1 cellular context compared by ENCODE assay signal in the genomic region with DNA sequence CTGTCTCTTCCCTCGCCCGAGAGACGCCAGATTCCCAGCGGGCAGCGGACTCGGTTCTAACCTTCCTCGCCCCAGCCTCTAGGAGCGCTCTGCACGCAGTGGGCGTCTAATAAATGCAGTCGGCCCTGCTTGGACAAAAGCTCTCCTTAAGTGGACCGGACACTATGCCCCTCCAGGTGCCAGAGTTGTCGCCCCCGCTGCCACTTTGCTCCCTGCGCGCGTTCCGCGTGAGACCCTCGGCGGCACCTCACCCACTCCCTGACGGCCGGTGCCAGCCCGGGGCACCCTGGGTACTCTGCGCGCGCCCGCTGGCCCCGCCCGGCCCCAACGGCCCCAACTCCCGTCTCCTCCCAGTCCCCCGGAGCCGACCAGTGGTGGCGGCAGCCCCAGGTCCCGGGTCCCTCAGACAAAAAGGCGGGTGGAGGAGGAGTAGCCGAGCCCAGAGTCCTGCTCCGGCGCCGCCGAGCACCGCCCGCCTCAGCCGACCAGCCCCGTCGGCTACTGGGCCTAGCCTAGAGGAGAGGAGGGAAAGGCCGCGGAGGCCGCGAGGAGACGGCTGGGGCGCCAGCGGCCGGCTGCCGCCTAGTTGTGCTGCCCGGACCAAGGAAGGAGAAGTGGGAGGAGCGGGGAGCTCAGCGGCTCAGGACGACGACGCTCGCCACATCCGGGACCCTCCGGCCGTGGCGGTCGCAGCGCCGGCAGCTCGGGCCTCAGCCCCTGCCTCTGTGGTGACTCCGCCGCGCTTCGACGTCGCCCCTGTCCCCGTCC.
TF ChIP-seq lines count a peak whose summit lies in the region.

No MANE protein-coding gene starts in this region.

TF ChIP-seq in HEK293, 187 proteins besides CTCF, POLR2A, EP300 and RAD21 (continued from another document and continues in another):
- TF ChIP-seq PRDM6 (tag by site-specific recombination; IDR thresholded peaks at IDR 0.05), result no peak
- TF ChIP-seq ZNF175 (tag by site-specific recombination; IDR thresholded peaks at IDR 0.05), result no peak
- no peak for TF ChIP-seq ZNF19 (tag by site-specific recombination; IDR thresholded peaks at IDR 0.05; ENCODE audit: low read depth)
- TF ChIP-seq ZNF558 (tag by site-specific recombination; IDR thresholded peaks at IDR 0.05), result no peak
- no peak for TF ChIP-seq ZNF132 (tag by site-specific recombination; IDR thresholded peaks at IDR 0.05; ENCODE audit: borderline replicate concordance)
- TF ChIP-seq ZBTB7A (tag by site-specific recombination; IDR thresholded peaks at IDR 0.05; ENCODE audit: low read depth), result peak; percentile 69
- peak; percentile 29; the same call in 1 of the 2 replicates for TF ChIP-seq MZF1 (tag by site-specific recombination; IDR thresholded peaks at IDR 0.05; ENCODE audit: borderline replicate concordance)
- peak; percentile 7 for TF ChIP-seq ZSCAN30 (tag by site-specific recombination; IDR thresholded peaks at IDR 0.05)
- TF ChIP-seq GLIS2 (tag by site-specific recombination; IDR thresholded peaks at IDR 0.05), result peak; percentile 88
- no peak for TF ChIP-seq ZNF514 (tag by site-specific recombination; IDR thresholded peaks at IDR 0.05)
- TF ChIP-seq, protein P1, sequence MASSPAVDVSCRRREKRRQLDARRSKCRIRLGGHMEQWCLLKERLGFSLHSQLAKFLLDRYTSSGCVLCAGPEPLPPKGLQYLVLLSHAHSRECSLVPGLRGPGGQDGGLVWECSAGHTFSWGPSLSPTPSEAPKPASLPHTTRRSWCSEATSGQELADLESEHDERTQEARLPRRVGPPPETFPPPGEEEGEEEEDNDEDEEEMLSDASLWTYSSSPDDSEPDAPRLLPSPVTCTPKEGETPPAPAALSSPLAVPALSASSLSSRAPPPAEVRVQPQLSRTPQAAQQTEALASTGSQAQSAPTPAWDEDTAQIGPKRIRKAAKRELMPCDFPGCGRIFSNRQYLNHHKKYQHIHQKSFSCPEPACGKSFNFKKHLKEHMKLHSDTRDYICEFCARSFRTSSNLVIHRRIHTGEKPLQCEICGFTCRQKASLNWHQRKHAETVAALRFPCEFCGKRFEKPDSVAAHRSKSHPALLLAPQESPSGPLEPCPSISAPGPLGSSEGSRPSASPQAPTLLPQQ (tag by site-specific recombination; IDR thresholded peaks at IDR 0.05), result peak; percentile 63; the same call in 1 of the 2 replicates
- no peak for TF ChIP-seq ZNF555 (tag by site-specific recombination; conservative IDR thresholded peaks at IDR 0.05)
- TF ChIP-seq ZNF571 (tag by site-specific recombination; IDR thresholded peaks at IDR 0.05), result no peak
- TF ChIP-seq ZNF76 (tag by site-specific recombination; IDR thresholded peaks at IDR 0.05; ENCODE audit: borderline replicate concordance, low read depth), result peak; percentile 94
- no peak for TF ChIP-seq ZNF830 (tag by site-specific recombination; IDR thresholded peaks at IDR 0.05; ENCODE audit: low read depth)
- 0 out of 2 replicates have a peak, but pooled peaks have one; percentile 29 for TF ChIP-seq TRIM28 (IDR thresholded peaks at IDR 0.05; ENCODE audit: borderline replicate concordance, low read length)
- TF ChIP-seq ZNF623 (tag by site-specific recombination; IDR thresholded peaks at IDR 0.05), result no peak
- TF ChIP-seq ZFP3 (tag by site-specific recombination; IDR thresholded peaks at IDR 0.05; ENCODE audit: low read depth), result no peak; the same call in 1 of the 2 replicates
- TF ChIP-seq ZFP37 (tag by site-specific recombination; IDR thresholded peaks at IDR 0.05), result peak; percentile 95
- TF ChIP-seq GLIS1 (tag by site-specific recombination; IDR thresholded peaks at IDR 0.05), result peak; percentile 76
- peak; percentile 82 for TF ChIP-seq IKZF3 (tag by site-specific recombination; IDR thresholded peaks at IDR 0.05)
- TF ChIP-seq ZNF24 (tag by site-specific recombination; IDR thresholded peaks at IDR 0.05), result peak; percentile 26; the same call in 1 of the 2 replicates
- TF ChIP-seq HOXD13 (CRISPR knock-in tag; IDR thresholded peaks at IDR 0.05; ENCODE audit: borderline replicate concordance), result no peak
- peak; percentile 67 for TF ChIP-seq KLF16 (tag by site-specific recombination; IDR thresholded peaks at IDR 0.05)
- TF ChIP-seq, protein P2, sequence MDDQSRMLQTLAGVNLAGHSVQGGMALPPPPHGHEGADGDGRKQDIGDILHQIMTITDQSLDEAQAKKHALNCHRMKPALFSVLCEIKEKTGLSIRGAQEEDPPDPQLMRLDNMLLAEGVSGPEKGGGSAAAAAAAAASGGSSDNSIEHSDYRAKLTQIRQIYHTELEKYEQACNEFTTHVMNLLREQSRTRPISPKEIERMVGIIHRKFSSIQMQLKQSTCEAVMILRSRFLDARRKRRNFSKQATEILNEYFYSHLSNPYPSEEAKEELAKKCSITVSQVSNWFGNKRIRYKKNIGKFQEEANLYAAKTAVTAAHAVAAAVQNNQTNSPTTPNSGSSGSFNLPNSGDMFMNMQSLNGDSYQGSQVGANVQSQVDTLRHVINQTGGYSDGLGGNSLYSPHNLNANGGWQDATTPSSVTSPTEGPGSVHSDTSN (CRISPR knock-in tag; IDR thresholded peaks at IDR 0.05), result peak; percentile 62; the same call in 1 of the 2 replicates
- no peak for TF ChIP-seq ZNF174 (tag by site-specific recombination; IDR thresholded peaks at IDR 0.05)
- TF ChIP-seq YY1 (tag by site-specific recombination; IDR thresholded peaks at IDR 0.05), result peak; percentile 20; the same call in 1 of the 2 replicates
- peak; percentile 77 for TF ChIP-seq ZXDB (tag by site-specific recombination; IDR thresholded peaks at IDR 0.05)
- TF ChIP-seq GFI1B (tag by site-specific recombination; IDR thresholded peaks at IDR 0.05), result peak; percentile 5; the same call in 1 of the 2 replicates
- peak; percentile 60; the same call in 1 of the 2 replicates for TF ChIP-seq ZNF146 (tag by site-specific recombination; IDR thresholded peaks at IDR 0.05)
- 0 out of 2 replicates have a peak, but pooled peaks have one; percentile 4 for TF ChIP-seq FEZF1 (tag by site-specific recombination; IDR thresholded peaks at IDR 0.05)
- TF ChIP-seq ZIC2 (tag by site-specific recombination; IDR thresholded peaks at IDR 0.05), result no peak
- TF ChIP-seq ZNF629 (tag by site-specific recombination; IDR thresholded peaks at IDR 0.05), result peak; percentile 78
- TF ChIP-seq ZBTB21 (tag by site-specific recombination; IDR thresholded peaks at IDR 0.05), result 0 out of 2 replicates have a peak, but pooled peaks have one; percentile 21
- TF ChIP-seq, protein P3, sequence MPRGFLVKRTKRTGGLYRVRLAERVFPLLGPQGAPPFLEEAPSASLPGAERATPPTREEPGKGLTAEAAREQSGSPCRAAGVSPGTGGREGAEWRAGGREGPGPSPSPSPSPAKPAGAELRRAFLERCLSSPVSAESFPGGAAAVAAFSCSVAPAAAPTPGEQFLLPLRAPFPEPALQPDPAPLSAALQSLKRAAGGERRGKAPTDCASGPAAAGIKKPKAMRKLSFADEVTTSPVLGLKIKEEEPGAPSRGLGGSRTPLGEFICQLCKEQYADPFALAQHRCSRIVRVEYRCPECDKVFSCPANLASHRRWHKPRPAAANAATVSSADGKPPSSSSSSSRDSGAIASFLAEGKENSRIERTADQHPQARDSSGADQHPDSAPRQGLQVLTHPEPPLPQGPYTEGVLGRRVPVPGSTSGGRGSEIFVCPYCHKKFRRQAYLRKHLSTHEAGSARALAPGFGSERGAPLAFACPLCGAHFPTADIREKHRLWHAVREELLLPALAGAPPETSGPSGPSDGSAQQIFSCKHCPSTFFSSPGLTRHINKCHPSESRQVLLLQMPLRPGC (tag by site-specific recombination; IDR thresholded peaks at IDR 0.05), result peak; percentile 44; the same call in 1 of the 2 replicates
- TF ChIP-seq, protein P4, sequence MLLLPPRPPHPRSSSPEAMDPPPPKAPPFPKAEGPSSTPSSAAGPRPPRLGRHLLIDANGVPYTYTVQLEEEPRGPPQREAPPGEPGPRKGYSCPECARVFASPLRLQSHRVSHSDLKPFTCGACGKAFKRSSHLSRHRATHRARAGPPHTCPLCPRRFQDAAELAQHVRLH (tag by site-specific recombination; IDR thresholded peaks at IDR 0.05), result peak; percentile 72; the same call in 1 of the 2 replicates
- TF ChIP-seq ZBTB17 (tag by site-specific recombination; IDR thresholded peaks at IDR 0.05), result peak; percentile 96
- no peak for TF ChIP-seq ZNF114 (tag by site-specific recombination; IDR thresholded peaks at IDR 0.05)
- peak; percentile 87; the same call in 1 of the 2 replicates for TF ChIP-seq ZSCAN5A (tag by site-specific recombination; IDR thresholded peaks at IDR 0.05)
- TF ChIP-seq KLF17 (tag by site-specific recombination; IDR thresholded peaks at IDR 0.05), result peak; percentile 84
- no peak for TF ChIP-seq ZNF585B (tag by site-specific recombination; IDR thresholded peaks at IDR 0.05)
- no peak for TF ChIP-seq ZNF488 (tag by site-specific recombination; IDR thresholded peaks at IDR 0.05)
- peak; percentile 68; the same call in 1 of the 2 replicates for TF ChIP-seq ZNF324 (tag by site-specific recombination; IDR thresholded peaks at IDR 0.05)
- no peak for TF ChIP-seq ZNF157 (tag by site-specific recombination; IDR thresholded peaks at IDR 0.05)
- peak; percentile 83 for TF ChIP-seq ZBTB8A (tag by site-specific recombination; IDR thresholded peaks at IDR 0.05)
- no peak for TF ChIP-seq ZNF221 (tag by site-specific recombination; IDR thresholded peaks at IDR 0.05; ENCODE audit: borderline replicate concordance)
- no peak for TF ChIP-seq ZNF791 (tag by site-specific recombination; IDR thresholded peaks at IDR 0.05)
- TF ChIP-seq ZNF600 (tag by site-specific recombination; IDR thresholded peaks at IDR 0.05), result peak; percentile 90
- peak; percentile 58; the same call in 1 of the 2 replicates for TF ChIP-seq ZNF610 (tag by site-specific recombination; IDR thresholded peaks at IDR 0.05; ENCODE audit: borderline replicate concordance)
- no peak for TF ChIP-seq ZNF10 (tag by site-specific recombination; IDR thresholded peaks at IDR 0.05)
- TF ChIP-seq ZBTB20 (tag by site-specific recombination; IDR thresholded peaks at IDR 0.05), result peak; percentile 97
- no peak for TF ChIP-seq YY2 (tag by site-specific recombination; IDR thresholded peaks at IDR 0.05)
- peak; percentile 86 for TF ChIP-seq SP7 (tag by site-specific recombination; IDR thresholded peaks at IDR 0.05)
- no peak for TF ChIP-seq SCRT2 (tag by site-specific recombination; IDR thresholded peaks at IDR 0.05)
- TF ChIP-seq ZNF280C (tag by site-specific recombination; IDR thresholded peaks at IDR 0.05), result no peak
- TF ChIP-seq, protein P5, sequence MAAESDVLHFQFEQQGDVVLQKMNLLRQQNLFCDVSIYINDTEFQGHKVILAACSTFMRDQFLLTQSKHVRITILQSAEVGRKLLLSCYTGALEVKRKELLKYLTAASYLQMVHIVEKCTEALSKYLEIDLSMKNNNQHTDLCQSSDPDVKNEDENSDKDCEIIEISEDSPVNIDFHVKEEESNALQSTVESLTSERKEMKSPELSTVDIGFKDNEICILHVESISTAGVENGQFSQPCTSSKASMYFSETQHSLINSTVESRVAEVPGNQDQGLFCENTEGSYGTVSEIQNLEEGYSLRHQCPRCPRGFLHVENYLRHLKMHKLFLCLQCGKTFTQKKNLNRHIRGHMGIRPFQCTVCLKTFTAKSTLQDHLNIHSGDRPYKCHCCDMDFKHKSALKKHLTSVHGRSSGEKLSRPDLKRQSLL (tag by site-specific recombination; IDR thresholded peaks at IDR 0.05), result no peak
